Comparison of ENCODE assay signal across 11 cellular contexts in genomic region chr9:22158983-22159382, GRCh38.
DNase-seq lines count a peak whose midpoint lies in the region; ATAC-seq and TF ChIP-seq lines count a peak whose summit lies in the region.
"Had no signal": no experiment of that assay in that cellular context is flagged by ENCODE, and none has a peak within 500 bp of the region (broad histone marks: within the 10 kb centered on the region; RNA-seq: fewer than 3 reads in every experiment).

No MANE protein-coding gene starts in this region.

- H3K27me3 Mint-ChIP-seq in CD14-positive monocyte (ENCODE audit: low read depth in 3 of 3): peaks cover 0 to 5% (median 3%) of the 10 kb centered on the region in 3 donors
- peaks cover 2% of the 10 kb centered on the region for H3K27me3 Mint-ChIP-seq in activated T-cell treated with anti-CD3 and anti-CD28 coated beads, Interleukin-2, amount 50 U/mL, for 4 hours (ENCODE audit: low read depth)

- no peaks in the 10 kb centered on the region for H3K9me3 Mint-ChIP-seq in CD14-positive monocyte
- no peaks in the 10 kb centered on the region for H3K9me3 Mint-ChIP-seq in activated T-cell treated with anti-CD3 and anti-CD28 coated beads, Interleukin-2, amount 50 U/mL, for 4 hours
- H3K9me3 Mint-ChIP-seq: activated T-helper 2 cell treated with anti-CD3 and anti-CD28 coated beads, Interferon-gamma antibody, Interleukin-2, Interleukin-4, amounts not matched to agents 10 μg/mL and 5 μg/mL and 100 μg/mL, durations not matched to agents 14 hours and 24 hours and 36 hours had no signal

- DNase-seq in CD14-positive monocyte (ENCODE audit: low spot score) (peak; percentile 72), PC-9 (peak; percentile 41 to 96), fibroblast of mammary gland (ENCODE audit: low read depth) (peak; percentile 96), non-pigmented ciliary epithelial cell (ENCODE audit: low read depth) (peak; percentile 98)
- no peak for DNase-seq in activated CD4-positive, alpha-beta T cell treated with anti-CD3 and anti-CD28 coated beads, Interleukin-2, amount 50 U/mL, for 1 hour
- DNase-seq in activated effector memory CD4-positive, alpha-beta T cell treated with anti-CD3 and anti-CD28 coated beads, Interleukin-2, amount 50 U/mL, for 16 hours: no peak
- no peak for DNase-seq in activated T-cell treated with anti-CD3 and anti-CD28 coated beads, Interleukin-2, amount 50 U/mL, for 4 hours
- DNase-seq: DMS153, SHP77 had no signal

- no peaks in the 10 kb centered on the region for H4K20me1 ChIP-seq in PC-9 (ENCODE audit: insufficient read depth)

- intact Hi-C loops in CD14-positive monocyte (cut with micrococcal nuclease) (loop anchor here in 1 of 2 donors (10.0 kb wide), 1 partner anchor 344 kb away; no protein-coding TSS in a partner anchor), PC-9 (cut with micrococcal nuclease; ENCODE audit: unreplicated experiment) (loop anchor here (2.0 to 5.0 kb wide), 4 partner anchors 53 to 78 kb away; no protein-coding TSS in a partner anchor)

- H3K4me1 ChIP-seq in PC-9 (replicated peaks; ENCODE audit: insufficient read depth): peaks cover 47% of the 10 kb centered on the region

- no TSS peak for BruUV-seq in PC-9 (replicated peaks; lab: Mats Ljungman, UMichigan)

- no peak overlapping the region for H2AFZ ChIP-seq in PC-9

- peak overlapping the region in 1 of 2 donors; percentile 62 for H3K4me3 Mint-ChIP-seq in CD14-positive monocyte
- H3K4me3 Mint-ChIP-seq in activated T-cell treated with anti-CD3 and anti-CD28 coated beads, Interleukin-2, amount 50 U/mL, for 4 hours: no peak overlapping the region

- H3K4me1 Mint-ChIP-seq in CD14-positive monocyte: peaks cover 43% of the 10 kb centered on the region
- H3K4me1 Mint-ChIP-seq in activated T-cell treated with anti-CD3 and anti-CD28 coated beads, Interleukin-2, amount 50 U/mL, for 4 hours (ENCODE audit: low read depth): peaks cover 9% of the 10 kb centered on the region

- peak overlapping the region; percentile 99 for H3K27ac ChIP-seq in PC-9

- H3K27ac Mint-ChIP-seq in CD14-positive monocyte: peak overlapping the region; percentile 83 to 94 (median 92)
- H3K27ac Mint-ChIP-seq: activated T-helper 2 cell treated with anti-CD3 and anti-CD28 coated beads, Interferon-gamma antibody, Interleukin-2, Interleukin-4, amounts not matched to agents 10 μg/mL and 5 μg/mL and 100 μg/mL, durations not matched to agents 14 hours and 24 hours and 36 hours had no signal

- H3K4me3 ChIP-seq in PC-9 (no peak overlapping the region), fibroblast of mammary gland (ENCODE audit: control insufficient read depth, low read depth, low read length) (no peak overlapping the region)

- ATAC-seq in GM21447 (IDR thresholded peaks at IDR 0.05; ENCODE audit: unreplicated experiment): no peak
- ATAC-seq in activated T-cell treated with anti-CD3 and anti-CD28 coated beads, Interleukin-2, amount 50 U/mL, for 4 hours: no peak

- POLR2A ChIA-PET in PC-9 (lab: Charles Lee; ENCODE audit: unreplicated experiment): interaction anchor here (0.7 kb wide), 2 partner anchors 52 to 302 kb away, joined by 5 to 6 read pairs; no protein-coding TSS in a partner anchor

- no peaks in the 10 kb centered on the region for H3K9me2 ChIP-seq in PC-9 (ENCODE audit: insufficient read depth)

- no peaks in the 10 kb centered on the region for H3K36me3 Mint-ChIP-seq in CD14-positive monocyte
- no peaks in the 10 kb centered on the region for H3K36me3 Mint-ChIP-seq in activated T-cell treated with anti-CD3 and anti-CD28 coated beads, Interleukin-2, amount 50 U/mL, for 4 hours (ENCODE audit: insufficient read depth)

- H3F3A ChIP-seq in PC-9 (ENCODE audit: insufficient read depth, low read depth): peaks cover 29% of the 10 kb centered on the region

- CTCF ChIA-PET in PC-9 (lab: Charles Lee): interaction anchor here (0.6 to 0.7 kb wide), 2 partner anchors 75 to 187 kb away, joined by 3 to 5 read pairs; no protein-coding TSS in a partner anchor

- no peaks in the 10 kb centered on the region for H3K9me3 ChIP-seq in PC-9 (ENCODE audit: insufficient read depth, low read depth)

- H3K4me2 ChIP-seq in PC-9: peak overlapping the region; percentile 59

- no peaks in the 10 kb centered on the region for H3K27me3 ChIP-seq in PC-9 (ENCODE audit: insufficient read depth, low read depth)

- TF ChIP-seq CTCF in CD14-positive monocyte (IDR thresholded peaks at IDR 0.05) (no peak), PC-9 (conservative IDR thresholded peaks at IDR 0.05) (no peak), fibroblast of mammary gland (conservative IDR thresholded peaks at IDR 0.05; ENCODE audit: control insufficient read depth, insufficient read depth, low read depth, low read length) (no peak)

- H3K79me2 ChIP-seq in PC-9 (ENCODE audit: low read depth): no peaks in the 10 kb centered on the region

- H3K36me3 ChIP-seq in PC-9 (ENCODE audit: low read depth): no peaks in the 10 kb centered on the region

Comparison
In these comparisons a context has a peak if more than half of its experiments do, and no peak if none do; other contexts are left out.
1. DNase-seq: peak in CD14-positive monocyte (single experiment), PC-9 (2 of 2), fibroblast of mammary gland (single experiment) and non-pigmented ciliary epithelial cell (single experiment); none in activated CD4-positive, alpha-beta T cell treated with anti-CD3 and anti-CD28 coated beads, Interleukin-2, amount 50 U/mL, for 1 hour (single experiment), activated effector memory CD4-positive, alpha-beta T cell treated with anti-CD3 and anti-CD28 coated beads, Interleukin-2, amount 50 U/mL, for 16 hours (single experiment) and activated T-cell treated with anti-CD3 and anti-CD28 coated beads, Interleukin-2, amount 50 U/mL, for 4 hours (single experiment).